In genomic region chr18:56314396-56314795, GRCh38 we compare ENCODE assay signal across 15 cellular contexts.
DNase-seq lines count a peak whose midpoint lies in the region; ATAC-seq and TF ChIP-seq lines count a peak whose summit lies in the region.
"Had no signal": no experiment of that assay in that cellular context is flagged by ENCODE, and none has a peak within 500 bp of the region (broad histone marks: within the 10 kb centered on the region; RNA-seq: fewer than 3 reads in every experiment).

No MANE protein-coding gene starts in this region.

- DNase-seq in AG09309 (ENCODE audit: low read depth) = peak; percentile 20
- DNase-seq in H4 (ENCODE audit: low spot score) = peak; percentile 46
- peak; percentile 32 for DNase-seq in fibroblast of the aortic adventitia (ENCODE audit: low read depth)
- no peak for DNase-seq in activated naive CD4-positive, alpha-beta T cell treated with anti-CD3 and anti-CD28 coated beads, Interleukin-2, amount 50 U/mL, for 72 hours (ENCODE audit: low spot score in 2 of 2)
- DNase-seq in stimulated activated CD4-positive, alpha-beta T cell treated with anti-CD3 and anti-CD28 coated beads, Interleukin-15, amount 100 ng/mL, for 24 hours = no peak
- DNase-seq in NCI-H226 = no peak
- DNase-seq: activated naive CD8-positive, alpha-beta T cell treated with anti-CD3 and anti-CD28 coated beads, Interleukin-2, amount 50 U/mL, for 24 hours; CD4-positive, CD25-positive, alpha-beta regulatory T cell; gastrocnemius medialis; kidney; NCI-H524 treated with DMSO at 0.1 percent for 48 hours; stimulated activated CD4-positive, alpha-beta T cell treated with anti-CD3 and anti-CD28 coated beads, Interleukin-4, amount 100 ng/mL, for 4 hours had no signal

- H3K36me3 Mint-ChIP-seq in activated naive CD4-positive, alpha-beta T cell treated with anti-CD3 and anti-CD28 coated beads, Interleukin-2, amount 50 U/mL, for 72 hours = no peaks in the 10 kb centered on the region
- H3K36me3 Mint-ChIP-seq: CD4-positive, CD25-positive, alpha-beta regulatory T cell had no signal

- H3K4me3 ChIP-seq in AG09309 (ENCODE audit: control insufficient read depth, low read depth, low read length) (no peak overlapping the region), fibroblast of the aortic adventitia (ENCODE audit: low read depth, low read length) (no peak overlapping the region)
- H3K4me3 ChIP-seq: gastrocnemius medialis had no signal

- H3K27ac Mint-ChIP-seq in activated naive CD4-positive, alpha-beta T cell treated with anti-CD3 and anti-CD28 coated beads, Interleukin-2, amount 50 U/mL, for 72 hours = no peak overlapping the region
- H3K27ac Mint-ChIP-seq: activated naive CD8-positive, alpha-beta T cell treated with anti-CD3 and anti-CD28 coated beads, Interleukin-2, amount 50 U/mL, for 24 hours; stimulated activated naive CD8-positive, alpha-beta T cell treated with anti-CD3 and anti-CD28 coated beads, Interleukin-15, Interleukin-2, amounts not matched to agents 100 ng/mL and 50 ng/mL, for 24 hours had no signal

- no peaks in the 10 kb centered on the region for H3K9me3 Mint-ChIP-seq in activated naive CD4-positive, alpha-beta T cell treated with anti-CD3 and anti-CD28 coated beads, Interleukin-2, amount 50 U/mL, for 72 hours
- H3K9me3 Mint-ChIP-seq: activated naive CD8-positive, alpha-beta T cell treated with anti-CD3 and anti-CD28 coated beads, Interleukin-2, amount 50 U/mL, for 24 hours had no signal

- peak; percentile 32 for TF ChIP-seq CTCF in AG09309 (IDR thresholded peaks at IDR 0.05; ENCODE audit: control insufficient read depth, insufficient read depth, low read depth, low read length, missing control alignments)
- no peak for TF ChIP-seq CTCF in fibroblast of the aortic adventitia (IDR thresholded peaks at IDR 0.05; ENCODE audit: insufficient read depth, low read length)

- ATAC-seq in SK-N-SH treated with all-trans-retinoic acid at 6 μM for 48 hours (peak; percentile 37; the same call in 1 of the 3 replicates), GM18517 (IDR thresholded peaks at IDR 0.05; ENCODE audit: unreplicated experiment) (no peak)
- ATAC-seq in activated naive CD4-positive, alpha-beta T cell treated with anti-CD3 and anti-CD28 coated beads, Interleukin-2, amount 50 U/mL, for 72 hours = no peak
- ATAC-seq: activated naive CD8-positive, alpha-beta T cell treated with anti-CD3 and anti-CD28 coated beads, Interleukin-2, amount 50 U/mL, for 24 hours; gastrocnemius medialis had no signal

TF ChIP-seq in SK-N-SH treated with all-trans-retinoic acid at 6 μM for 48 hours, 23 proteins besides CTCF, POLR2A, EP300 and RAD21:
- TF ChIP-seq ZFP30 (CRISPR knock-in tag; IDR thresholded peaks at IDR 0.05) = no peak
- TF ChIP-seq TOX (CRISPR knock-in tag; IDR thresholded peaks at IDR 0.05; ENCODE audit: borderline replicate concordance) = no peak
- no peak for TF ChIP-seq ZC3H10 (CRISPR knock-in tag; IDR thresholded peaks at IDR 0.05)
- TF ChIP-seq ISL1 (CRISPR knock-in tag; IDR thresholded peaks at IDR 0.05) = no peak
- TF ChIP-seq GLIS3 (CRISPR knock-in tag; IDR thresholded peaks at IDR 0.05) = no peak
- no peak for TF ChIP-seq ESRRG (CRISPR knock-in tag; IDR thresholded peaks at IDR 0.05)
- no peak for TF ChIP-seq OSR1 (CRISPR knock-in tag; IDR thresholded peaks at IDR 0.05)

Comparison
In these comparisons a context has a peak if more than half of its experiments do, and no peak if none do; other contexts are left out.
1. DNase-seq: peak in AG09309 (single experiment), H4 (single experiment) and fibroblast of the aortic adventitia (single experiment); none in activated naive CD4-positive, alpha-beta T cell treated with anti-CD3 and anti-CD28 coated beads, Interleukin-2, amount 50 U/mL, for 72 hours (0 of 2), stimulated activated CD4-positive, alpha-beta T cell treated with anti-CD3 and anti-CD28 coated beads, Interleukin-15, amount 100 ng/mL, for 24 hours (single experiment) and NCI-H226 (single experiment).